ENCODE assay signal across 28 cellular contexts in the genomic region with DNA sequence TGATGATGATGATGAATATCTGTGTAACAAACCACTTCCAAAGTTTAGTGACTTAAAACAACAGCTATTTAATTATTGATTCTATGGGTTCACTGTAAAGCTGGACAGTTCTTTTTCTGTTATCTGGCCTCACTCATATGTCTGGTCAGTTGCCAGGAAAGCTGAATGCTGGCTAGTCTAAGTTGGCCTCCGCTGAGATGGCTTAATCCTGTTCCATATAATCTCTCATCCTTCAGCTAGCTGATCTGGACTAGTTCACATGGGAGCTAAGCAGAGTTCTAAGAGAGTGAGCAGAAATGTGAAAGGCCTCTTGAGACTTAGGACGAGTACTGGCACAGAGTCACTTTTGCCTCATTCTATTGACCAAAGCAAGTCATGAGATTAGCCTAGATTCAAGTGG.
A peak's percentile ranks its signal among the peaks of the same experiment; 100 is the strongest.
DNase-seq lines count a peak whose midpoint lies in the region; ATAC-seq, FAIRE-seq and TF ChIP-seq lines count a peak whose summit lies in the region.
"Had no signal": no experiment of that assay in that cellular context is flagged by ENCODE, and none has a peak within 500 bp of the region (broad histone marks: within the 10 kb centered on the region; RNA-seq: fewer than 3 reads in every experiment).

No MANE protein-coding gene starts in this region.

- in situ Hi-C loops in SK-MEL-5 (cut with HindIII; ENCODE audit: low pct_unique_long_range_greater_than_20kb, low sequenced_read_pairs), result no loop called here

- TF ChIP-seq CTCF in fibroblast of pulmonary artery (IDR thresholded peaks at IDR 0.05; ENCODE audit: low read length, missing control alignments) (no peak), thyroid gland (IDR thresholded peaks at IDR 0.05) (no peak)

- ATAC-seq in HG02798 (IDR thresholded peaks at IDR 0.05; ENCODE audit: poor library complexity, unreplicated experiment) (no peak), GM21737 (IDR thresholded peaks at IDR 0.05; ENCODE audit: unreplicated experiment) (no peak)
- ATAC-seq: PC-3 had no signal

- 31 to 45% methylated on average over 2 of the region's 2 CpGs for WGBS in thyroid gland, 2 donors

- no peaks in the 10 kb centered on the region for H3K36me3 ChIP-seq in thyroid gland
- H3K36me3 ChIP-seq: BLaER1 had no signal

- H3K27ac ChIP-seq in thyroid gland, result no peak overlapping the region
- H3K27ac ChIP-seq: BLaER1, HL-60, SK-N-MC had no signal

- peak; percentile 42 for FAIRE-seq in GM12892 (lab: Jason Lieb, UNC)
- FAIRE-seq: G401.6, GM18507 had no signal

- no peaks in the 10 kb centered on the region for H3K9me3 ChIP-seq in thyroid gland
- H3K9me3 ChIP-seq: BLaER1 had no signal

- no peaks in the 10 kb centered on the region for H3K27me3 ChIP-seq in thyroid gland
- H3K27me3 ChIP-seq: BLaER1 had no signal

- intact Hi-C loops in thyroid gland (cut with DNase I), result no loop called here

- TF ChIP-seq POLR2A in GM12892 (IDR thresholded peaks at IDR 0.05; ENCODE audit: low read depth, low read length) (no peak), thyroid gland (IDR thresholded peaks at IDR 0.05) (no peak)

- no peaks in the 10 kb centered on the region for H3K4me1 ChIP-seq in thyroid gland
- H3K4me1 ChIP-seq: BLaER1 had no signal

- no peak for DNase-seq in GM12892 (ENCODE audit: insufficient read length)
- DNase-seq in SK-MEL-5 (ENCODE audit: low read depth, low spot score), result peak; percentile 21
- DNase-seq in fibroblast of pulmonary artery (ENCODE audit: low read depth), result peak; percentile 23
- peak; percentile 7 to 14 for DNase-seq in thyroid gland
- DNase-seq in NCI-H510A treated with DMSO at 0.1 percent for 48 hours (lab: John Stamatoyannopoulos, UW), result no peak
- DNase-seq: ACHN; CD4-positive, alpha-beta T cell; COR-L47; DND-41; KBM-7; MM.1S; NCI-H1092; NCI-H1436; NCI-H187 treated with DMSO at 0.1 percent for 48 hours; NCI-H2107; NCI-H2227 treated with DMSO at 0.1 percent for 48 hours; NCI-H510A; NCI-H774; PC-3; Right ventricle myocardium superior; SW 1271 had no signal

- no peak overlapping the region for H3K4me3 ChIP-seq in fibroblast of pulmonary artery (replicated peaks; ENCODE audit: low read depth, low read length)
- H3K4me3 ChIP-seq in thyroid gland (replicated peaks in 1 of 3), result no peak overlapping the region
- H3K4me3 ChIP-seq: BLaER1, SK-N-MC had no signal

Comparison
In these comparisons a context has a peak if more than half of its experiments do, and no peak if none do; other contexts are left out.
1. DNase-seq: peak in SK-MEL-5 (single experiment), fibroblast of pulmonary artery (single experiment) and thyroid gland (2 of 2); none in GM12892 (single experiment) and NCI-H510A treated with DMSO at 0.1 percent for 48 hours (single experiment).